ENCODE assay signal across 21 cellular contexts in genomic region chr3:73007992-73008712, GRCh38. TPM values are rescaled to one million over a fixed set of nuclear protein-coding genes. Genes with fewer than 3 reads are reported as not detected.
DNase-seq lines count a peak whose midpoint lies in the region; ATAC-seq and TF ChIP-seq lines count a peak whose summit lies in the region.
"Had no signal": no experiment of that assay in that cellular context is flagged by ENCODE, and none has a peak within 500 bp of the region (broad histone marks: within the 10 kb centered on the region; RNA-seq: fewer than 3 reads in every experiment).

No MANE protein-coding gene starts in this region.

- H3K4me1 ChIP-seq in Loucy (ENCODE audit: insufficient read depth, low read length, poor library complexity, severe bottlenecking) (peaks cover 8% of the 10 kb centered on the region), skeletal muscle satellite cell (ENCODE audit: control insufficient read depth, insufficient read depth, low read length) (peaks cover 7% of the 10 kb centered on the region)

- BruUV-seq in Calu3 (replicated peaks; lab: Mats Ljungman, UMichigan), result no TSS peak

- H3K9ac ChIP-seq in Loucy (ENCODE audit: low read depth, low read length, poor library complexity, severe bottlenecking) (no peak overlapping the region), skeletal muscle satellite cell (ENCODE audit: low read depth, low read length) (no peak overlapping the region)

- peaks cover 18 to 45% of the 10 kb centered on the region in 2 donors for H3K36me3 Mint-ChIP-seq in activated T-cell treated with anti-CD3 and anti-CD28 coated beads, Interleukin-2, amount 50 U/mL, for 72 hours (ENCODE audit: insufficient read depth in 2 of 2)
- H3K36me3 Mint-ChIP-seq in Calu3 (ENCODE audit: insufficient read depth, unreplicated experiment), result peaks cover 71% of the 10 kb centered on the region

- no peaks in the 10 kb centered on the region for H3K9me2 ChIP-seq in Loucy (replicated peaks; ENCODE audit: low read depth, low read length)

- peak; percentile 73 to 79 for ATAC-seq in activated T-cell treated with anti-CD3 and anti-CD28 coated beads, Interleukin-2, amount 50 U/mL, for 72 hours (replicated peaks in 1 of 2)
- no peak for ATAC-seq in HG03097 (IDR thresholded peaks at IDR 0.05; ENCODE audit: low FRiP score, unreplicated experiment)
- ATAC-seq: stimulated activated memory B cell treated with anti-CD40 and anti-IgM and Interleukin-4, amounts not matched to agents 10 μg/mL and 1 μg/mL and 100 μg/mL, for 72 hours had no signal

- DNase-seq in activated T-cell treated with anti-CD3 and anti-CD28 coated beads, Interleukin-2, amount 50 U/mL, for 72 hours, result no peak
- no peak for DNase-seq in activated T-cell treated with anti-CD3 and anti-CD28 coated beads, Interleukin-2, amount 50 U/mL, for 1 hour
- DNase-seq in coronary artery (ENCODE audit: low spot score) (no peak), Calu3 (no peak), WERI-Rb-1 (no peak)
- DNase-seq: amygdala, C1 segment of cervical spinal cord, dermis blood vessel endothelial cell, DMS153, GF-D8, KG1, MV-4-11, naive B cell, NCI-H1694 treated with DMSO at 0.1 percent for 48 hours, NCI-H69, Right ventricle myocardium superior, thyroid gland had no signal

- H3K27me3 ChIP-seq in Loucy (ENCODE audit: insufficient read depth, low read length, poor library complexity, severe bottlenecking) (no peaks in the 10 kb centered on the region), skeletal muscle satellite cell (ENCODE audit: control insufficient read depth, insufficient read depth, low read length) (no peaks in the 10 kb centered on the region), WERI-Rb-1 (ENCODE audit: insufficient read depth, low read depth, severe bottlenecking) (no peaks in the 10 kb centered on the region)
- H3K27me3 ChIP-seq: thyroid gland had no signal

- H2AFZ ChIP-seq in Loucy (ENCODE audit: low read length), result no peak overlapping the region

- H3K4me2 ChIP-seq in Loucy (ENCODE audit: low read depth, low read length, poor library complexity, severe bottlenecking) (peak overlapping the region; percentile 28), skeletal muscle satellite cell (ENCODE audit: low read length) (peak overlapping the region; percentile 27)

- intact Hi-C loops in Calu3 (cut with micrococcal nuclease; ENCODE audit: unreplicated experiment), result no loop called here

- TF ChIP-seq CTCF in Loucy (conservative IDR thresholded peaks at IDR 0.05; ENCODE audit: low read length), result no peak
- TF ChIP-seq CTCF in coronary artery (IDR thresholded peaks at IDR 0.05), result no peak
- TF ChIP-seq CTCF in Calu3 (IDR thresholded peaks at IDR 0.05; ENCODE audit: unreplicated experiment), result no peak
- no peak for TF ChIP-seq CTCF in WERI-Rb-1 (IDR thresholded peaks at IDR 0.05; ENCODE audit: low read depth, low read length)

- H3K27me3 Mint-ChIP-seq in activated T-cell treated with anti-CD3 and anti-CD28 coated beads, Interleukin-2, amount 50 U/mL, for 72 hours (ENCODE audit: low read depth), result no peaks in the 10 kb centered on the region
- H3K27me3 Mint-ChIP-seq in Calu3 (ENCODE audit: unreplicated experiment), result no peaks in the 10 kb centered on the region
- H3K27me3 Mint-ChIP-seq: naive B cell; stimulated activated memory B cell treated with anti-CD40 and anti-IgM and Interleukin-4, amounts not matched to agents 10 μg/mL and 1 μg/mL and 100 μg/mL, for 72 hours had no signal

- H3K4me3 ChIP-seq in Loucy (ENCODE audit: low read length, poor library complexity, severe bottlenecking) (no peak overlapping the region), coronary artery (peak overlapping the region; percentile 27), skeletal muscle satellite cell (ENCODE audit: low read length) (no peak overlapping the region), WERI-Rb-1 (ENCODE audit: low read depth, low read length) (no peak overlapping the region)
- H3K4me3 ChIP-seq: thyroid gland had no signal

- H3F3A ChIP-seq in Loucy (ENCODE audit: low read depth), result no peaks in the 10 kb centered on the region

- H3K36me3 ChIP-seq in Loucy (ENCODE audit: insufficient read depth, low read length) (peaks cover 41% of the 10 kb centered on the region; the same call in 1 of the 2 replicates), skeletal muscle satellite cell (ENCODE audit: insufficient read depth, low read length) (peaks cover 42% of the 10 kb centered on the region), WERI-Rb-1 (peaks cover 60% of the 10 kb centered on the region)

- peaks cover 100% of the 10 kb centered on the region for H4K20me1 ChIP-seq in Loucy (ENCODE audit: insufficient read depth, low read length, poor library complexity, severe bottlenecking)

- H3K27ac Mint-ChIP-seq in activated T-cell treated with anti-CD3 and anti-CD28 coated beads, Interleukin-2, amount 50 U/mL, for 72 hours, result peak overlapping the region; percentile 90
- H3K27ac Mint-ChIP-seq in Calu3 (ENCODE audit: unreplicated experiment), result no peak overlapping the region
- H3K27ac Mint-ChIP-seq: stimulated activated memory B cell treated with anti-CD40 and anti-IgM and Interleukin-4, amounts not matched to agents 10 μg/mL and 1 μg/mL and 100 μg/mL, for 72 hours had no signal

- H3K4me3 Mint-ChIP-seq in activated T-cell treated with anti-CD3 and anti-CD28 coated beads, Interleukin-2, amount 50 U/mL, for 72 hours, result peak overlapping the region in 1 of 2 donors; percentile 66
- no peak overlapping the region for H3K4me3 Mint-ChIP-seq in Calu3 (ENCODE audit: low read depth, unreplicated experiment)
- H3K4me3 Mint-ChIP-seq: stimulated activated memory B cell treated with anti-CD40 and anti-IgM and Interleukin-4, amounts not matched to agents 10 μg/mL and 1 μg/mL and 100 μg/mL, for 72 hours had no signal

- H3K27ac ChIP-seq in coronary artery (peak overlapping the region in 1 of 2 donors; percentile 1), WERI-Rb-1 (no peak overlapping the region)
- H3K27ac ChIP-seq: thyroid gland had no signal

- peaks cover 100% of the 10 kb centered on the region for H3K79me2 ChIP-seq in Loucy (ENCODE audit: insufficient read depth, low read length)

- H3K9me3 Mint-ChIP-seq in activated T-cell treated with anti-CD3 and anti-CD28 coated beads, Interleukin-2, amount 50 U/mL, for 72 hours, result peaks cover 0 to 2% of the 10 kb centered on the region in 2 donors
- no peaks in the 10 kb centered on the region for H3K9me3 Mint-ChIP-seq in Calu3 (ENCODE audit: low read depth, unreplicated experiment)
- H3K9me3 Mint-ChIP-seq: stimulated activated memory B cell treated with anti-CD40 and anti-IgM and Interleukin-4, amounts not matched to agents 10 μg/mL and 1 μg/mL and 100 μg/mL, for 72 hours had no signal

- H3K9me3 ChIP-seq in Loucy (ENCODE audit: insufficient read depth, low read depth, low read length) (no peaks in the 10 kb centered on the region), skeletal muscle satellite cell (replicated peaks; ENCODE audit: low read length) (no peaks in the 10 kb centered on the region), WERI-Rb-1 (ENCODE audit: severe bottlenecking) (no peaks in the 10 kb centered on the region)
- H3K9me3 ChIP-seq: thyroid gland had no signal

- H3K4me1 Mint-ChIP-seq in activated T-cell treated with anti-CD3 and anti-CD28 coated beads, Interleukin-2, amount 50 U/mL, for 72 hours (ENCODE audit: low read depth), result peaks cover 91% of the 10 kb centered on the region
- H3K4me1 Mint-ChIP-seq in Calu3 (ENCODE audit: low read depth, unreplicated experiment), result peaks cover 19% of the 10 kb centered on the region

- CTCF ChIA-PET in Calu3 (lab: Charles Lee), result interaction anchor here (0.6 kb wide), 1 partner anchor 9 kb away, joined by 3 read pairs; no protein-coding TSS in a partner anchor

RNA-seq across cellular contexts. Expression of gene PPP4R2, which starts 11.5 kb away (rescaled TPM):
- total RNA-seq in activated T-cell treated with anti-CD3 and anti-CD28 coated beads, Interleukin-2, amount 50 U/mL, for 72 hours, result 100 to 1,000 TPM in 1 of 2 donors, 10 to 100 TPM in 1; 99.5 to 101 TPM
- 39.5 and 41.8 TPM in 2 replicates for total RNA-seq in skeletal muscle satellite cell (2012; rRNA removed)
- total RNA-seq in Calu3 (2022), result 68.4 and 89.0 TPM in 2 replicates

RNA-seq across cellular contexts. Expression of gene EBLN2, which starts 53.3 kb away (rescaled TPM):
- total RNA-seq in activated T-cell treated with anti-CD3 and anti-CD28 coated beads, Interleukin-2, amount 50 U/mL, for 72 hours, result 1 to 10 TPM; 7.0 to 7.4 TPM
- total RNA-seq in skeletal muscle satellite cell (2012; rRNA removed), result 3.5 and 5.1 TPM in 2 replicates
- 6.1 and 8.4 TPM in 2 replicates for total RNA-seq in Calu3 (2022)
